12 cellular contexts compared by ENCODE assay signal in the genomic region with DNA sequence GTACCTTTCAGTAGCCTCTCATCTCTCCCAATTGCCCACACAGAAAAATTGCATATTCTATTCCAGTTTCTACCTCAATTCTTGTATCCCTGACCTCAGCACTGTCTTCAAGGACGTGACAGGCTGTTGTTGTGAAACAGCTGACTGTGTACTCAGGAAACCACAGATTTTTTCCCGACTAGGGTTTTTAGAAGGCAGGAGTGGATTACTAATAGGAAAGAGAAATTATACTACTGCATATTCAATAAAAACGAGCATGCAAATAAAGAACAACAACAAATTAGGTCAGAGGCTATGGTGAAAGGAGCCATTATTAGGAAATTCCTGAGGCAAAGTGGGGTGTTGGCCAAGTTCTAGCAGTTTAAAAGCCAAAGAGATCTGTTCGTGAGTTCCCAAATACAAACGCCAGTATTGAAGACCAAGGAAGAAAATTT.
DNase-seq lines count a peak whose midpoint lies in the region; ATAC-seq, FAIRE-seq and TF ChIP-seq lines count a peak whose summit lies in the region.
"Had no signal": no experiment of that assay in that cellular context is flagged by ENCODE, and none has a peak within 500 bp of the region (broad histone marks: within the 10 kb centered on the region; RNA-seq: fewer than 3 reads in every experiment).

No MANE protein-coding gene starts in this region.

- CTCF ChIA-PET in activated CD8-positive, alpha-beta memory T cell treated with anti-CD3 and anti-CD28 coated beads, Interleukin-2, amount 10 ng/mL, durations not matched to agents 7 days and 5 days (lab: Charles Lee), result no interaction called here

- H3K4me3 ChIP-seq in pancreas, result no peak overlapping the region
- H3K4me3 ChIP-seq: MG63 had no signal

- peak in 3 of 4 donors; percentile 65 to 82 (median 70) for ATAC-seq in pancreas
- ATAC-seq in HG03135 (IDR thresholded peaks at IDR 0.05; ENCODE audit: unreplicated experiment), result no peak
- ATAC-seq in GM19351 (IDR thresholded peaks at IDR 0.05; ENCODE audit: unreplicated experiment), result no peak
- ATAC-seq in activated CD8-positive, alpha-beta memory T cell treated with anti-CD3 and anti-CD28 coated beads, Interleukin-2, amount 10 ng/mL, durations not matched to agents 7 days and 5 days, result no peak
- ATAC-seq: CD8-positive, alpha-beta T cell; stimulated activated memory B cell treated with anti-CD40 and anti-IgM and Interleukin-4, amounts not matched to agents 10 μg/mL and 1 μg/mL and 100 μg/mL, for 72 hours had no signal

- H3K9me3 ChIP-seq in pancreas, result no peaks in the 10 kb centered on the region
- H3K9me3 ChIP-seq: MG63 had no signal

- H3K36me3 ChIP-seq in pancreas, result no peaks in the 10 kb centered on the region
- H3K36me3 ChIP-seq: MG63 had no signal

- FAIRE-seq in frontal cortex (lab: Jason Lieb, UNC) (peak; percentile 76), pancreas (lab: Jason Lieb, UNC) (no peak)

- no peak overlapping the region for H3K4me3 Mint-ChIP-seq in CD14-positive monocyte
- no peak overlapping the region for H3K4me3 Mint-ChIP-seq in activated CD8-positive, alpha-beta memory T cell treated with anti-CD3 and anti-CD28 coated beads, Interleukin-2, amount 10 ng/mL, durations not matched to agents 7 days and 5 days
- H3K4me3 Mint-ChIP-seq: CD8-positive, alpha-beta T cell; stimulated activated memory B cell treated with anti-CD40 and anti-IgM and Interleukin-4, amounts not matched to agents 10 μg/mL and 1 μg/mL and 100 μg/mL, for 72 hours had no signal

- H3K27ac Mint-ChIP-seq in CD14-positive monocyte, result peak overlapping the region in 6 of 7 donors; percentile 15 to 89 (median 66)
- no peak overlapping the region for H3K27ac Mint-ChIP-seq in activated CD8-positive, alpha-beta memory T cell treated with anti-CD3 and anti-CD28 coated beads, Interleukin-2, amount 10 ng/mL, durations not matched to agents 7 days and 5 days
- H3K27ac Mint-ChIP-seq: CD8-positive, alpha-beta T cell; stimulated activated memory B cell treated with anti-CD40 and anti-IgM and Interleukin-4, amounts not matched to agents 10 μg/mL and 1 μg/mL and 100 μg/mL, for 72 hours had no signal

- H3K4me1 ChIP-seq in pancreas, result peaks cover 0 to 9% (median 8%) of the 10 kb centered on the region in 3 donors

- 23 to 39% methylated on average over 5 of the region's 5 CpGs for WGBS in pancreas, 2 donors

- intact Hi-C loops in CD14-positive monocyte (cut with micrococcal nuclease) (no loop called here), pancreas (cut with DNase I) (no loop called here)

- H3K36me3 Mint-ChIP-seq in CD14-positive monocyte, result no peaks in the 10 kb centered on the region
- no peaks in the 10 kb centered on the region for H3K36me3 Mint-ChIP-seq in activated CD8-positive, alpha-beta memory T cell treated with anti-CD3 and anti-CD28 coated beads, Interleukin-2, amount 10 ng/mL, durations not matched to agents 7 days and 5 days
- H3K36me3 Mint-ChIP-seq: CD8-positive, alpha-beta T cell; stimulated activated memory B cell treated with anti-CD40 and anti-IgM and Interleukin-4, amounts not matched to agents 10 μg/mL and 1 μg/mL and 100 μg/mL, for 72 hours had no signal

- H3K27me3 ChIP-seq in pancreas, result no peaks in the 10 kb centered on the region
- H3K27me3 ChIP-seq: MG63 had no signal

- peaks cover 2 to 6% (median 4%) of the 10 kb centered on the region in 3 donors for H3K27me3 Mint-ChIP-seq in CD14-positive monocyte (ENCODE audit: low read depth in 3 of 3)
- peaks cover 6% of the 10 kb centered on the region for H3K27me3 Mint-ChIP-seq in activated CD8-positive, alpha-beta memory T cell treated with anti-CD3 and anti-CD28 coated beads, Interleukin-2, amount 10 ng/mL, durations not matched to agents 7 days and 5 days
- H3K27me3 Mint-ChIP-seq: stimulated activated memory B cell treated with anti-CD40 and anti-IgM and Interleukin-4, amounts not matched to agents 10 μg/mL and 1 μg/mL and 100 μg/mL, for 72 hours had no signal

- peaks cover 9% of the 10 kb centered on the region for H3K4me1 Mint-ChIP-seq in CD14-positive monocyte
- no peaks in the 10 kb centered on the region for H3K4me1 Mint-ChIP-seq in activated CD8-positive, alpha-beta memory T cell treated with anti-CD3 and anti-CD28 coated beads, Interleukin-2, amount 10 ng/mL, durations not matched to agents 7 days and 5 days
- H3K4me1 Mint-ChIP-seq: stimulated activated memory B cell treated with anti-CD40 and anti-IgM and Interleukin-4, amounts not matched to agents 10 μg/mL and 1 μg/mL and 100 μg/mL, for 72 hours had no signal

- peak; percentile 70 for DNase-seq in CD14-positive monocyte (ENCODE audit: low spot score)
- peak; percentile 34 to 36 for DNase-seq in frontal cortex (ENCODE audit: low spot score in 2 of 2)
- no peak for DNase-seq in pancreas
- no peak for DNase-seq in NCI-H82 treated with DMSO at 0.1 percent for 48 hours (lab: John Stamatoyannopoulos, UW; ENCODE audit: unreplicated experiment)
- no peak for DNase-seq in activated CD8-positive, alpha-beta memory T cell treated with anti-CD3 and anti-CD28 coated beads, Interleukin-2, amount 10 ng/mL, durations not matched to agents 7 days and 5 days
- DNase-seq: CD8-positive, alpha-beta T cell; MG63 had no signal

- TF ChIP-seq CTCF in CD14-positive monocyte (IDR thresholded peaks at IDR 0.05) (no peak), pancreas (IDR thresholded peaks at IDR 0.05) (no peak)

- H3K27ac ChIP-seq in angular gyrus (ENCODE audit: low read depth, low read length), result peak overlapping the region; percentile 95
- H3K27ac ChIP-seq in pancreas, result peak overlapping the region in 1 of 4 donors; percentile 31
- H3K27ac ChIP-seq: parathyroid adenoma had no signal

- H3K9me3 Mint-ChIP-seq in CD14-positive monocyte, result peaks cover 0 to 4% (median 0%) of the 10 kb centered on the region in 7 donors
- no peaks in the 10 kb centered on the region for H3K9me3 Mint-ChIP-seq in activated CD8-positive, alpha-beta memory T cell treated with anti-CD3 and anti-CD28 coated beads, Interleukin-2, amount 10 ng/mL, durations not matched to agents 7 days and 5 days (ENCODE audit: low read depth)
- H3K9me3 Mint-ChIP-seq: CD8-positive, alpha-beta T cell had no signal

Comparison
In these comparisons a context has a peak if more than half of its experiments do, and no peak if none do; other contexts are left out.
1. DNase-seq: peak in CD14-positive monocyte (single experiment) and frontal cortex (2 of 2); none in pancreas (0 of 6), NCI-H82 treated with DMSO at 0.1 percent for 48 hours (single experiment) and activated CD8-positive, alpha-beta memory T cell treated with anti-CD3 and anti-CD28 coated beads, Interleukin-2, amount 10 ng/mL, durations not matched to agents 7 days and 5 days (single experiment).
2. ATAC-seq: peak in pancreas (3 of 4); none in HG03135 (single experiment), GM19351 (single experiment) and activated CD8-positive, alpha-beta memory T cell treated with anti-CD3 and anti-CD28 coated beads, Interleukin-2, amount 10 ng/mL, durations not matched to agents 7 days and 5 days (single experiment).